ENCODE assay signal across 1 cellular context in the genomic region with DNA sequence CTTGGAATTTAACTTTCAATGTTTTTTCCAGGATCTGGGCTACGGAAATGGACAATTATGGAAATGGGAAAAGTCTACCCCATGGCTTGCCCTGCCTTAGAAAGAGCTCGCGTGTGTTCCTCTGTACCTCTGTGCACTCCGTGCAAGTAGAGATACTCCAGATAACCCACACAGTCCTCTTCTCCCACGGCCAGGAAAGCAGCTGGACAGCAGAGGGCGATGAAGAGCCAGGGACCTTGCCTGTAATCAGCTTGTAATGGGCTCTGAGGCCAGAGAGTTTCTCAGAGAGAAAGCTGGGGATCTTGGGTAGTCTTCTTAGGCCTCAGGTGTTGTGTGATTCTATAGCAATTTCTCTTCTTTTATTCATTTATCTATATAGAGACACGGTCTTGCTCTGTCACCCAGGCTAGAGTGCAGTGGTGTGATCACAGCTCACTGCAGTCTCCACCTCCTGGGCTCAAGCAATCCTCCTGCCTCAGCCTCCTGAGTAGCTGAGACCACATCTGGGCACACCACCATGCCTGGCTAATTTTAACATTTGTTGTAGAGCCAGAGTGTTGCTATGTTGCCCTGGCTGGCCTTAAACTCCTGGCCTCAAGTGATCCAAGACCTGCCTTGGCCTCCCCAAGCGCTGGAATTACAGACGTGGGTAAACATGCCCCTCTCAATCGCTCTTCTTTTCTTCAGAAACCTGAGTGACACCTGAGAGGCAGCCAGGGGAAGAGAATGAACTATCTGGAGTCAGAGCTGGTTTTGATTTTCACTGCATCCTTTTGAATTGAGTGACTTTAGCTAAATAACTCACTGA.
TF ChIP-seq lines count a peak whose summit lies in the region.

No MANE protein-coding gene starts in this region.

TF ChIP-seq in HepG2, 621 proteins besides CTCF, POLR2A, EP300 and RAD21 (continued from another document and continues in another):
- TF ChIP-seq, protein P1, sequence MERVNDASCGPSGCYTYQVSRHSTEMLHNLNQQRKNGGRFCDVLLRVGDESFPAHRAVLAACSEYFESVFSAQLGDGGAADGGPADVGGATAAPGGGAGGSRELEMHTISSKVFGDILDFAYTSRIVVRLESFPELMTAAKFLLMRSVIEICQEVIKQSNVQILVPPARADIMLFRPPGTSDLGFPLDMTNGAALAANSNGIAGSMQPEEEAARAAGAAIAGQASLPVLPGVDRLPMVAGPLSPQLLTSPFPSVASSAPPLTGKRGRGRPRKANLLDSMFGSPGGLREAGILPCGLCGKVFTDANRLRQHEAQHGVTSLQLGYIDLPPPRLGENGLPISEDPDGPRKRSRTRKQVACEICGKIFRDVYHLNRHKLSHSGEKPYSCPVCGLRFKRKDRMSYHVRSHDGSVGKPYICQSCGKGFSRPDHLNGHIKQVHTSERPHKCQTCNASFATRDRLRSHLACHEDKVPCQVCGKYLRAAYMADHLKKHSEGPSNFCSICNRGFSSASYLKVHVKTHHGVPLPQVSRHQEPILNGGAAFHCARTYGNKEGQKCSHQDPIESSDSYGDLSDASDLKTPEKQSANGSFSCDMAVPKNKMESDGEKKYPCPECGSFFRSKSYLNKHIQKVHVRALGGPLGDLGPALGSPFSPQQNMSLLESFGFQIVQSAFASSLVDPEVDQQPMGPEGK (CRISPR knock-in tag; IDR thresholded peaks at IDR 0.05) = 0 out of 2 replicates have a peak, but pooled peaks have one; percentile 53
- TF ChIP-seq, protein P2, sequence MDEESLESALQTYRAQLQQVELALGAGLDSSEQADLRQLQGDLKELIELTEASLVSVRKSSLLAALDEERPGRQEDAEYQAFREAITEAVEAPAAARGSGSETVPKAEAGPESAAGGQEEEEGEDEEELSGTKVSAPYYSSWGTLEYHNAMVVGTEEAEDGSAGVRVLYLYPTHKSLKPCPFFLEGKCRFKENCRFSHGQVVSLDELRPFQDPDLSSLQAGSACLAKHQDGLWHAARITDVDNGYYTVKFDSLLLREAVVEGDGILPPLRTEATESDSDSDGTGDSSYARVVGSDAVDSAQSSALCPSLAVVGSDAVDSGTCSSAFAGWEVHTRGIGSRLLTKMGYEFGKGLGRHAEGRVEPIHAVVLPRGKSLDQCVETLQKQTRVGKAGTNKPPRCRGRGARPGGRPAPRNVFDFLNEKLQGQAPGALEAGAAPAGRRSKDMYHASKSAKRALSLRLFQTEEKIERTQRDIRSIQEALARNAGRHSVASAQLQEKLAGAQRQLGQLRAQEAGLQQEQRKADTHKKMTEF (CRISPR knock-in tag; IDR thresholded peaks at IDR 0.05) = peak; percentile 67; the same call in 1 of the 2 replicates
- TF ChIP-seq ZNF839 (CRISPR knock-in tag; IDR thresholded peaks at IDR 0.05; ENCODE audit: borderline replicate concordance) (no peak), HDAC2 (CRISPR knock-in tag; IDR thresholded peaks at IDR 0.05) (peak; percentile 63; the same call in 1 of the 2 replicates), ZNF552 (CRISPR knock-in tag; IDR thresholded peaks at IDR 0.05; ENCODE audit: borderline replicate concordance) (no peak), ZNF326 (CRISPR knock-in tag; IDR thresholded peaks at IDR 0.05; ENCODE audit: borderline replicate concordance) (no peak), ZNF230 (CRISPR knock-in tag; IDR thresholded peaks at IDR 0.05) (no peak), CREB1 (IDR thresholded peaks at IDR 0.05) (no peak), CREB1 (CRISPR knock-in tag; IDR thresholded peaks at IDR 0.05) (no peak), SP140L (CRISPR knock-in tag; IDR thresholded peaks at IDR 0.05; ENCODE audit: borderline replicate concordance) (0 out of 2 replicates have a peak, but pooled peaks have one; percentile 56), MAZ (IDR thresholded peaks at IDR 0.05; ENCODE audit: borderline replicate concordance, low read depth, low read length) (no peak), MAZ (CRISPR knock-in tag; IDR thresholded peaks at IDR 0.05; ENCODE audit: low read depth) (peak; percentile 31; the same call in 1 of the 2 replicates), CAMTA2 (CRISPR knock-in tag; IDR thresholded peaks at IDR 0.05; ENCODE audit: borderline replicate concordance) (no peak), NCOA2 (CRISPR knock-in tag; IDR thresholded peaks at IDR 0.05) (no peak), SP2 (CRISPR knock-in tag; IDR thresholded peaks at IDR 0.05) (no peak), ZKSCAN8 (CRISPR knock-in tag; IDR thresholded peaks at IDR 0.05; ENCODE audit: borderline replicate concordance) (peak; percentile 72; the same call in 1 of the 2 replicates), SETDB1 (CRISPR knock-in tag; IDR thresholded peaks at IDR 0.05; ENCODE audit: borderline replicate concordance) (0 out of 2 replicates have a peak, but pooled peaks have one; percentile 13), ZNF605 (CRISPR knock-in tag; IDR thresholded peaks at IDR 0.05) (peak; percentile 48; the same call in 1 of the 2 replicates), SALL1 (CRISPR knock-in tag; IDR thresholded peaks at IDR 0.05) (peak; percentile 75), ZNF441 (CRISPR knock-in tag; IDR thresholded peaks at IDR 0.05; ENCODE audit: borderline replicate concordance) (no peak), ZNF878 (CRISPR knock-in tag; IDR thresholded peaks at IDR 0.05) (0 out of 2 replicates have a peak, but pooled peaks have one; percentile 55), NCOA1 (CRISPR knock-in tag; IDR thresholded peaks at IDR 0.05) (no peak), RXRB (CRISPR knock-in tag; IDR thresholded peaks at IDR 0.05; ENCODE audit: borderline replicate concordance) (peak; percentile 58), FOSL2 (CRISPR knock-in tag; IDR thresholded peaks at IDR 0.05) (peak; percentile 48; the same call in 1 of the 2 replicates), ZNF772 (CRISPR knock-in tag; IDR thresholded peaks at IDR 0.05) (0 out of 2 replicates have a peak, but pooled peaks have one; percentile 39)
- TF ChIP-seq, protein P3, sequence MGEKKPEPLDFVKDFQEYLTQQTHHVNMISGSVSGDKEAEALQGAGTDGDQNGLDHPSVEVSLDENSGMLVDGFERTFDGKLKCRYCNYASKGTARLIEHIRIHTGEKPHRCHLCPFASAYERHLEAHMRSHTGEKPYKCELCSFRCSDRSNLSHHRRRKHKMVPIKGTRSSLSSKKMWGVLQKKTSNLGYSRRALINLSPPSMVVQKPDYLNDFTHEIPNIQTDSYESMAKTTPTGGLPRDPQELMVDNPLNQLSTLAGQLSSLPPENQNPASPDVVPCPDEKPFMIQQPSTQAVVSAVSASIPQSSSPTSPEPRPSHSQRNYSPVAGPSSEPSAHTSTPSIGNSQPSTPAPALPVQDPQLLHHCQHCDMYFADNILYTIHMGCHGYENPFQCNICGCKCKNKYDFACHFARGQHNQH (CRISPR knock-in tag; IDR thresholded peaks at IDR 0.05) = peak; percentile 72
- TF ChIP-seq, protein P4, sequence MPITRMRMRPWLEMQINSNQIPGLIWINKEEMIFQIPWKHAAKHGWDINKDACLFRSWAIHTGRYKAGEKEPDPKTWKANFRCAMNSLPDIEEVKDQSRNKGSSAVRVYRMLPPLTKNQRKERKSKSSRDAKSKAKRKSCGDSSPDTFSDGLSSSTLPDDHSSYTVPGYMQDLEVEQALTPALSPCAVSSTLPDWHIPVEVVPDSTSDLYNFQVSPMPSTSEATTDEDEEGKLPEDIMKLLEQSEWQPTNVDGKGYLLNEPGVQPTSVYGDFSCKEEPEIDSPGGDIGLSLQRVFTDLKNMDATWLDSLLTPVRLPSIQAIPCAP (CRISPR knock-in tag; IDR thresholded peaks at IDR 0.05; ENCODE audit: low read depth) = no peak
- TF ChIP-seq, protein P5, sequence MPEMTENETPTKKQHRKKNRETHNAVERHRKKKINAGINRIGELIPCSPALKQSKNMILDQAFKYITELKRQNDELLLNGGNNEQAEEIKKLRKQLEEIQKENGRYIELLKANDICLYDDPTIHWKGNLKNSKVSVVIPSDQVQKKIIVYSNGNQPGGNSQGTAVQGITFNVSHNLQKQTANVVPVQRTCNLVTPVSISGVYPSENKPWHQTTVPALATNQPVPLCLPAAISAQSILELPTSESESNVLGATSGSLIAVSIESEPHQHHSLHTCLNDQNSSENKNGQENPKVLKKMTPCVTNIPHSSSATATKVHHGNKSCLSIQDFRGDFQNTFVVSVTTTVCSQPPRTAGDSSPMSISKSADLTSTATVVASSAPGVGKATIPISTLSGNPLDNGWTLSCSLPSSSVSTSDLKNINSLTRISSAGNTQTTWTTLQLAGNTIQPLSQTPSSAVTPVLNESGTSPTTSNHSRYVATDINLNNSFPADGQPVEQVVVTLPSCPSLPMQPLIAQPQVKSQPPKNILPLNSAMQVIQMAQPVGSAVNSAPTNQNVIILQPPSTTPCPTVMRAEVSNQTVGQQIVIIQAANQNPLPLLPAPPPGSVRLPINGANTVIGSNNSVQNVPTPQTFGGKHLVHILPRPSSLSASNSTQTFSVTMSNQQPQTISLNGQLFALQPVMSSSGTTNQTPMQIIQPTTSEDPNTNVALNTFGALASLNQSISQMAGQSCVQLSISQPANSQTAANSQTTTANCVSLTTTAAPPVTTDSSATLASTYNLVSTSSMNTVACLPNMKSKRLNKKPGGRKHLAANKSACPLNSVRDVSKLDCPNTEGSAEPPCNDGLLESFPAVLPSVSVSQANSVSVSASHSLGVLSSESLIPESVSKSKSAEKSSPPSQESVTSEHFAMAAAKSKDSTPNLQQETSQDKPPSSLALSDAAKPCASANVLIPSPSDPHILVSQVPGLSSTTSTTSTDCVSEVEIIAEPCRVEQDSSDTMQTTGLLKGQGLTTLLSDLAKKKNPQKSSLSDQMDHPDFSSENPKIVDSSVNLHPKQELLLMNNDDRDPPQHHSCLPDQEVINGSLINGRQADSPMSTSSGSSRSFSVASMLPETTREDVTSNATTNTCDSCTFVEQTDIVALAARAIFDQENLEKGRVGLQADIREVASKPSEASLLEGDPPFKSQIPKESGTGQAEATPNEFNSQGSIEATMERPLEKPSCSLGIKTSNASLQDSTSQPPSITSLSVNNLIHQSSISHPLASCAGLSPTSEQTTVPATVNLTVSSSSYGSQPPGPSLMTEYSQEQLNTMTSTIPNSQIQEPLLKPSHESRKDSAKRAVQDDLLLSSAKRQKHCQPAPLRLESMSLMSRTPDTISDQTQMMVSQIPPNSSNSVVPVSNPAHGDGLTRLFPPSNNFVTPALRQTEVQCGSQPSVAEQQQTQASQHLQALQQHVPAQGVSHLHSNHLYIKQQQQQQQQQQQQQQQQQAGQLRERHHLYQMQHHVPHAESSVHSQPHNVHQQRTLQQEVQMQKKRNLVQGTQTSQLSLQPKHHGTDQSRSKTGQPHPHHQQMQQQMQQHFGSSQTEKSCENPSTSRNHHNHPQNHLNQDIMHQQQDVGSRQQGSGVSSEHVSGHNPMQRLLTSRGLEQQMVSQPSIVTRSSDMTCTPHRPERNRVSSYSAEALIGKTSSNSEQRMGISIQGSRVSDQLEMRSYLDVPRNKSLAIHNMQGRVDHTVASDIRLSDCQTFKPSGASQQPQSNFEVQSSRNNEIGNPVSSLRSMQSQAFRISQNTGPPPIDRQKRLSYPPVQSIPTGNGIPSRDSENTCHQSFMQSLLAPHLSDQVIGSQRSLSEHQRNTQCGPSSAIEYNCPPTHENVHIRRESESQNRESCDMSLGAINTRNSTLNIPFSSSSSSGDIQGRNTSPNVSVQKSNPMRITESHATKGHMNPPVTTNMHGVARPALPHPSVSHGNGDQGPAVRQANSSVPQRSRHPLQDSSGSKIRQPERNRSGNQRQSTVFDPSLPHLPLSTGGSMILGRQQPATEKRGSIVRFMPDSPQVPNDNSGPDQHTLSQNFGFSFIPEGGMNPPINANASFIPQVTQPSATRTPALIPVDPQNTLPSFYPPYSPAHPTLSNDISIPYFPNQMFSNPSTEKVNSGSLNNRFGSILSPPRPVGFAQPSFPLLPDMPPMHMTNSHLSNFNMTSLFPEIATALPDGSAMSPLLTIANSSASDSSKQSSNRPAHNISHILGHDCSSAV (CRISPR knock-in tag; IDR thresholded peaks at IDR 0.05; ENCODE audit: borderline replicate concordance) = no peak
- TF ChIP-seq, protein P6, sequence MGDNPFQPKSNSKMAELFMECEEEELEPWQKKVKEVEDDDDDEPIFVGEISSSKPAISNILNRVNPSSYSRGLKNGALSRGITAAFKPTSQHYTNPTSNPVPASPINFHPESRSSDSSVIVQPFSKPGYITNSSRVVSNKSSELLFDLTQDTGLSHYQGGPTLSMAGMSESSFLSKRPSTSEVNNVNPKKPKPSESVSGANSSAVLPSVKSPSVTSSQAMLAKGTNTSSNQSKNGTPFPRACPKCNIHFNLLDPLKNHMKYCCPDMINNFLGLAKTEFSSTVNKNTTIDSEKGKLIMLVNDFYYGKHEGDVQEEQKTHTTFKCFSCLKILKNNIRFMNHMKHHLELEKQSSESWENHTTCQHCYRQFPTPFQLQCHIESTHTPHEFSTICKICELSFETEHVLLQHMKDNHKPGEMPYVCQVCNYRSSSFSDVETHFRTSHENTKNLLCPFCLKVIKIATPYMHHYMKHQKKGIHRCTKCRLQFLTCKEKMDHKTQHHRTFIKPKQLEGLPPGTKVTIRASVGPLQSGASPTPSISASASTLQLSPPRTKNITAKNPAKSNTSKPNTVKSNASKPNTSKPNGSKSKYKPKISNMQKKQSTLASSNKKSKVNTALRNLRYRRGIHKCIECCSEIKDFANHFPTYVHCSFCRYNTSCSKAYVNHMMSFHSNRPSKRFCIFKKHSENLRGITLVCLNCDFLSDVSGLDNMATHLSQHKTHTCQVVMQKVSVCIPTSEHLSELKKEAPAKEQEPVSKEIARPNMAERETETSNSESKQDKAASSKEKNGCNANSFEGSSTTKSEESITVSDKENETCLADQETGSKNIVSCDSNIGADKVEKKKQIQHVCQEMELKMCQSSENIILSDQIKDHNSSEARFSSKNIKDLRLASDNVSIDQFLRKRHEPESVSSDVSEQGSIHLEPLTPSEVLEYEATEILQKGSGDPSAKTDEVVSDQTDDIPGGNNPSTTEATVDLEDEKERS (CRISPR knock-in tag; IDR thresholded peaks at IDR 0.05) = peak; percentile 52; the same call in 1 of the 2 replicates
- TF ChIP-seq, protein P7, sequence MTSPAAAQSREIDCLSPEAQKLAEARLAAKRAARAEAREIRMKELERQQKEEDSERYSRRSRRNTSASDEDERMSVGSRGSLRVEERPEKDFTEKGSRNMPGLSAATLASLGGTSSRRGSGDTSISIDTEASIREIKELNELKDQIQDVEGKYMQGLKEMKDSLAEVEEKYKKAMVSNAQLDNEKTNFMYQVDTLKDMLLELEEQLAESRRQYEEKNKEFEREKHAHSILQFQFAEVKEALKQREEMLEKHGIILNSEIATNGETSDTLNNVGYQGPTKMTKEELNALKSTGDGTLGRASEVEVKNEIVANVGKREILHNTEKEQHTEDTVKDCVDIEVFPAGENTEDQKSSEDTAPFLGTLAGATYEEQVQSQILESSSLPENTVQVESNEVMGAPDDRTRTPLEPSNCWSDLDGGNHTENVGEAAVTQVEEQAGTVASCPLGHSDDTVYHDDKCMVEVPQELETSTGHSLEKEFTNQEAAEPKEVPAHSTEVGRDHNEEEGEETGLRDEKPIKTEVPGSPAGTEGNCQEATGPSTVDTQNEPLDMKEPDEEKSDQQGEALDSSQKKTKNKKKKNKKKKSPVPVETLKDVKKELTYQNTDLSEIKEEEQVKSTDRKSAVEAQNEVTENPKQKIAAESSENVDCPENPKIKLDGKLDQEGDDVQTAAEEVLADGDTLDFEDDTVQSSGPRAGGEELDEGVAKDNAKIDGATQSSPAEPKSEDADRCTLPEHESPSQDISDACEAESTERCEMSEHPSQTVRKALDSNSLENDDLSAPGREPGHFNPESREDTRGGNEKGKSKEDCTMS (CRISPR knock-in tag; conservative IDR thresholded peaks at IDR 0.05) = no peak
- TF ChIP-seq, protein P8, sequence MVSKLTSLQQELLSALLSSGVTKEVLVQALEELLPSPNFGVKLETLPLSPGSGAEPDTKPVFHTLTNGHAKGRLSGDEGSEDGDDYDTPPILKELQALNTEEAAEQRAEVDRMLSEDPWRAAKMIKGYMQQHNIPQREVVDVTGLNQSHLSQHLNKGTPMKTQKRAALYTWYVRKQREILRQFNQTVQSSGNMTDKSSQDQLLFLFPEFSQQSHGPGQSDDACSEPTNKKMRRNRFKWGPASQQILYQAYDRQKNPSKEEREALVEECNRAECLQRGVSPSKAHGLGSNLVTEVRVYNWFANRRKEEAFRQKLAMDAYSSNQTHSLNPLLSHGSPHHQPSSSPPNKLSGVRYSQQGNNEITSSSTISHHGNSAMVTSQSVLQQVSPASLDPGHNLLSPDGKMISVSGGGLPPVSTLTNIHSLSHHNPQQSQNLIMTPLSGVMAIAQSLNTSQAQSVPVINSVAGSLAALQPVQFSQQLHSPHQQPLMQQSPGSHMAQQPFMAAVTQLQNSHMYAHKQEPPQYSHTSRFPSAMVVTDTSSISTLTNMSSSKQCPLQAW (CRISPR knock-in tag; IDR thresholded peaks at IDR 0.05) = peak; percentile 83
